ENCODE assay signal across 6 cellular contexts in genomic region chr1:109499661-109500536, GRCh38.
DNase-seq lines count a peak whose midpoint lies in the region; ATAC-seq and TF ChIP-seq lines count a peak whose summit lies in the region.

No MANE protein-coding gene starts in this region.

- H3K36me3 Mint-ChIP-seq in activated naive CD8-positive, alpha-beta T cell treated with anti-CD3 and anti-CD28 coated beads, Interleukin-2, amount 50 U/mL, for 24 hours (ENCODE audit: low read depth): peaks cover 10% of the 10 kb centered on the region

- TF ChIP-seq CTCF in DOHH2 (IDR thresholded peaks at IDR 0.05; ENCODE audit: low read depth, low read length, poor library complexity, severe bottlenecking): peak; percentile 63

- no peak overlapping the region for H3K4me2 ChIP-seq in DOHH2 (ENCODE audit: low read length)

- peaks cover 9% of the 10 kb centered on the region for H3K79me2 ChIP-seq in DOHH2 (ENCODE audit: control insufficient read depth, low read length)

- H3F3A ChIP-seq in DOHH2 (ENCODE audit: control insufficient read depth, insufficient read depth): no peaks in the 10 kb centered on the region

- H3K27ac ChIP-seq in DOHH2 (ENCODE audit: low read depth, low read length) (no peak overlapping the region), muscle layer of duodenum (ENCODE audit: low read length) (peak overlapping the region; percentile 62)

- peaks cover 90% of the 10 kb centered on the region for H3K4me1 Mint-ChIP-seq in activated naive CD8-positive, alpha-beta T cell treated with anti-CD3 and anti-CD28 coated beads, Interleukin-2, amount 50 U/mL, for 24 hours

- H3K4me3 ChIP-seq in DOHH2 (ENCODE audit: low read length): no peak overlapping the region
- H3K4me3 ChIP-seq in muscle layer of duodenum (ENCODE audit: low read depth in 1 of 2, low read length in 2 of 2): no peak overlapping the region

- H3K27me3 ChIP-seq in DOHH2 (ENCODE audit: control insufficient read depth, low read length): no peaks in the 10 kb centered on the region
- no peaks in the 10 kb centered on the region for H3K27me3 ChIP-seq in muscle layer of duodenum (ENCODE audit: low read depth, low read length)

- no peaks in the 10 kb centered on the region for H3K9me3 ChIP-seq in DOHH2 (ENCODE audit: control insufficient read depth, insufficient read depth, low read length)
- H3K9me3 ChIP-seq in muscle layer of duodenum (ENCODE audit: control insufficient read depth in 1 of 2, low read length in 2 of 2): no peaks in the 10 kb centered on the region

- ATAC-seq in activated naive CD8-positive, alpha-beta T cell treated with anti-CD3 and anti-CD28 coated beads, Interleukin-2, amount 50 U/mL, for 24 hours: peak; percentile 48
- no peak for ATAC-seq in GM21529 (IDR thresholded peaks at IDR 0.05; ENCODE audit: unreplicated experiment)

- DNase-seq in NCI-H82 (lab: John Stamatoyannopoulos, UW): peak; percentile 74
- peak; percentile 64 for DNase-seq in activated naive CD8-positive, alpha-beta T cell treated with anti-CD3 and anti-CD28 coated beads, Interleukin-2, amount 50 U/mL, for 24 hours
- DNase-seq in NCI-H187 (lab: John Stamatoyannopoulos, UW): no peak

- H3K36me3 ChIP-seq in DOHH2 (ENCODE audit: control insufficient read depth, low read length) (peaks cover 26% of the 10 kb centered on the region), muscle layer of duodenum (ENCODE audit: control insufficient read depth in 1 of 2, insufficient read depth in 2 of 2, low read length in 2 of 2) (peaks cover 11 to 23% of the 10 kb centered on the region in 2 donors)

- H3K9me2 ChIP-seq in DOHH2 (replicated peaks; ENCODE audit: control insufficient read depth, low read length): no peaks in the 10 kb centered on the region

- H3K4me1 ChIP-seq in DOHH2 (ENCODE audit: control insufficient read depth, low read length) (peaks cover 3% of the 10 kb centered on the region), muscle layer of duodenum (ENCODE audit: control insufficient read depth in 1 of 2, insufficient read depth in 2 of 2, low read length in 2 of 2) (peaks cover 10 to 42% of the 10 kb centered on the region in 2 donors)

- no peaks in the 10 kb centered on the region for H3K9me3 Mint-ChIP-seq in activated naive CD8-positive, alpha-beta T cell treated with anti-CD3 and anti-CD28 coated beads, Interleukin-2, amount 50 U/mL, for 24 hours

- H3K4me3 Mint-ChIP-seq in activated naive CD8-positive, alpha-beta T cell treated with anti-CD3 and anti-CD28 coated beads, Interleukin-2, amount 50 U/mL, for 24 hours: no peak overlapping the region

- H4K20me1 ChIP-seq in DOHH2 (ENCODE audit: control insufficient read depth, insufficient read depth, low read depth, low read length): no peaks in the 10 kb centered on the region

- H3K27me3 Mint-ChIP-seq in activated naive CD8-positive, alpha-beta T cell treated with anti-CD3 and anti-CD28 coated beads, Interleukin-2, amount 50 U/mL, for 24 hours: no peaks in the 10 kb centered on the region

- peak overlapping the region; percentile 46 for H3K27ac Mint-ChIP-seq in activated naive CD8-positive, alpha-beta T cell treated with anti-CD3 and anti-CD28 coated beads, Interleukin-2, amount 50 U/mL, for 24 hours

Comparison
In these comparisons a context has a peak if more than half of its experiments do, and no peak if none do; other contexts are left out.
1. DNase-seq: peak in NCI-H82 (single experiment) and activated naive CD8-positive, alpha-beta T cell treated with anti-CD3 and anti-CD28 coated beads, Interleukin-2, amount 50 U/mL, for 24 hours (single experiment); none in NCI-H187 (0 of 2).